Comparison of ENCODE assay signal across 21 cellular contexts in the genomic region with DNA sequence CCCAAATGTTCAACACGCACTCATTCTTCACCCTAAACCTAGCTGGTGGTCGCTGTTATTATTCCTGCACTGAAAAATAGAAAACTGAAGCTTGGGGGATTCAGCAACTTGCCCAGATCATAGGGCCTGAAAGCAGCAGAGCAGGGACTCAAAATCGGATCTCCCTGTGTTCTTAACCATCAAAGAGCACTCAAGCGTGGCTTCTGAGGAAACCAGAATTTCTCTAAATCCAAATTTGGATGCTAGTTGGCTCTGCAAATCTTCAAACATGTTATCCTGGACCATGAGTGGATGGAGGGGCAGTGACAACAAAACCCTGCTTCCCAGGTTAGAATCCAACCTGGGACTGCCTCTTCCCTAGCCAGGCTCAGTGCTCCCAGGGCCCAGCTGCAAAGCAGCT.
"Had no signal": no experiment of that assay in that cellular context is flagged by ENCODE, and none has a peak within 500 bp of the region (broad histone marks: within the 10 kb centered on the region; RNA-seq: fewer than 3 reads in every experiment).

No MANE protein-coding gene starts in this region.

- H3K36me3 Mint-ChIP-seq: activated naive CD4-positive, alpha-beta T cell treated with anti-CD3 and anti-CD28 coated beads, Interleukin-2, amount 50 U/mL, for 24 hours had no signal

- H3K9me3 Mint-ChIP-seq: activated naive CD4-positive, alpha-beta T cell treated with anti-CD3 and anti-CD28 coated beads, Interleukin-2, amount 50 U/mL, for 24 hours; mesothelial cell of epicardium; nephron; T-helper 2 cell treated with Interferon-gamma antibody and Interleukin-4, amounts not matched to agents 5 μg/mL and 100 μg/mL, for 36 hours had no signal

- H3K27ac ChIP-seq: ascending aorta, epithelial cell of prostate, lower lobe of right lung, sigmoid colon had no signal

- ATAC-seq: activated CD4-positive, CD25-positive, alpha-beta regulatory T cell treated with anti-CD3 and anti-CD28 coated beads, Interleukin-2, amount 50 U/mL, for 24 hours; stimulated activated naive CD8-positive, alpha-beta T cell treated with anti-CD3 and anti-CD28 coated beads, Interleukin-15, Interleukin-2, amounts not matched to agents 100 U/mL and 50 U/mL, for 24 hours had no signal

- H3K36me3 ChIP-seq: ascending aorta, lower lobe of right lung, sigmoid colon had no signal

- H3K27me3 ChIP-seq: ascending aorta, sigmoid colon, upper lobe of left lung had no signal

- H3K9ac ChIP-seq: SK-N-SH had no signal

- H3K9me3 ChIP-seq: ascending aorta, lower lobe of right lung, sigmoid colon, SK-N-SH, upper lobe of left lung had no signal

- H3K4me3 Mint-ChIP-seq: activated naive CD4-positive, alpha-beta T cell treated with anti-CD3 and anti-CD28 coated beads, Interleukin-2, amount 50 U/mL, for 24 hours; mesothelial cell of epicardium; nephron; T-helper 2 cell treated with Interferon-gamma antibody and Interleukin-4, amounts not matched to agents 5 μg/mL and 100 μg/mL, for 36 hours had no signal

- H3K27me3 Mint-ChIP-seq: activated naive CD4-positive, alpha-beta T cell treated with anti-CD3 and anti-CD28 coated beads, Interleukin-2, amount 50 U/mL, for 24 hours had no signal

- H3K4me2 ChIP-seq: SK-N-SH had no signal

- H3K27ac Mint-ChIP-seq: activated naive CD4-positive, alpha-beta T cell treated with anti-CD3 and anti-CD28 coated beads, Interleukin-2, amount 50 U/mL, for 24 hours; mesothelial cell of epicardium; T-helper 2 cell treated with Interferon-gamma antibody and Interleukin-4, amounts not matched to agents 5 μg/mL and 100 μg/mL, for 36 hours had no signal

- H3K4me3 ChIP-seq: ascending aorta, lower lobe of right lung, sigmoid colon, upper lobe of left lung had no signal

- H3K4me1 ChIP-seq: ascending aorta, sigmoid colon had no signal

- DNase-seq: activated CD4-positive, alpha-beta T cell treated with anti-CD3 and anti-CD28 coated beads, Interleukin-2, amount 50 U/mL, for 1 hour; activated CD8-positive, alpha-beta memory T cell treated with anti-CD3 and anti-CD28 coated beads, Interleukin-2, amount 50 U/mL, for 4 hours; activated gamma-delta T cell; cerebellar nuclear complex; cortex of kidney; foreskin fibroblast; nucleus accumbens; sigmoid colon; SK-N-SH; stimulated activated CD8-positive, alpha-beta memory T cell treated with anti-CD3 and anti-CD28 coated beads, Interleukin-4, amount 100 ng/mL, for 48 hours; stimulated activated naive CD8-positive, alpha-beta T cell treated with anti-CD3 and anti-CD28 coated beads, Interleukin-15, Interleukin-2, amounts not matched to agents 100 U/mL and 50 U/mL, for 24 hours; substantia nigra had no signal
